In the genomic region with DNA sequence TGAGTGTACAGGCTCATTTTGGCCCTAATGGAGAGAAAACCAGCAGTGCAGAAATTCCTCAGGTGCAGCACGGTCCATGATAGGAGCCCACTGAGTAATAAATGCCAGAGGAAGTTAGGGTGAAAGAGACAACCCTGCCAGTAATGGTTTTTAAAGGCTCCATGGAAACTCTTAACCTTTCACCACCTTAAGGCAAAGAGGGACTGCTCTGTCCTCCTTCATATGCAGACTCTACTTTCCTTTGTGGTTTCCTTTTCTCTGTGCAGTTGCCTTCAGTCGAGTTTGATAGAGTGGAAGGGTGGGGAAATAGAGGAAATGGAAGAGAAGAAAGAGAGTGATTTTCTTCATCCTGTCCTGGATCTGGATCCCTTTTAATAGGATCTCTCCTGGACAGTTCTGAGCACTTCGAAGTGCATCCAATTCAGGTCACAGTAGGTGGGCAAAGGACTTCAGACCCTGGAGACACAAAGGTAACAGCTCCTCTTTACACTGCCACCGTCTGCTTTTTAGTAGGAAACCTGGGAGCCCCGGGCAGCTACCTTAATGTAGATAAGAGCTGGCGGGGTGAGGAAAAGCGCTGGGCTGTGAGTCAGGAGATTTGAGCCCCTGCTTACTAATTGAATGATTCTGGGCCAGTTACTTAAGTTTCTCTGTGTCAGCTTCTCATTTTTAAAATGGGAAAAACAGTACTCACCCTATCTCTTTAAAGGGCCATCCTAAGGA, we compare ENCODE assay signal across 22 cellular contexts.
DNase-seq lines count a peak whose midpoint lies in the region; ATAC-seq and TF ChIP-seq lines count a peak whose summit lies in the region.
"Had no signal": no experiment of that assay in that cellular context is flagged by ENCODE, and none has a peak within 500 bp of the region (broad histone marks: within the 10 kb centered on the region; RNA-seq: fewer than 3 reads in every experiment).

No MANE protein-coding gene starts in this region.

- H3K36me3 ChIP-seq in DND-41 (ENCODE audit: insufficient read depth, low read length) (no peaks in the 10 kb centered on the region), KOPT-K1 (ENCODE audit: insufficient read depth, low read length) (no peaks in the 10 kb centered on the region), neuronal stem cell (replicated peaks in 1 of 2; ENCODE audit: control insufficient read depth in 2 of 2, insufficient read depth in 2 of 2, low read length in 2 of 2) (no peaks in the 10 kb centered on the region)
- H3K36me3 ChIP-seq: heart left ventricle, SJSA1, vagina had no signal

- H3K4me3 ChIP-seq in DND-41 (ENCODE audit: low read depth in 1 of 2, low read length in 2 of 2) (peak overlapping the region in 1 of 2 experiments; percentile 24; a peak in 2 of 4 replicates), neuronal stem cell (ENCODE audit: low read length in 2 of 2) (no peak overlapping the region)
- H3K4me3 ChIP-seq: heart left ventricle, PC-9, SJSA1, vagina had no signal

- WGBS in neuronal stem cell (ENCODE audit: extremely low coverage in 2 of 2, insufficient read length in 2 of 2, insufficient replicate concordance in 1 of 2), 2 donors, result no CpG with 5 or more reads among the region's 7 CpGs

- peaks cover 10% of the 10 kb centered on the region for H3K4me1 Mint-ChIP-seq in activated T-helper 17 cell treated with anti-CD3 and anti-CD28 coated beads, Interleukin-2, amount 50 U/mL, for 72 hours

- H3K9me3 ChIP-seq in DND-41 (ENCODE audit: insufficient read depth, low read length, severe bottlenecking), result no peaks in the 10 kb centered on the region
- peaks cover 13% of the 10 kb centered on the region for H3K9me3 ChIP-seq in KOPT-K1 (ENCODE audit: insufficient read depth, low read length, poor library complexity, severe bottlenecking)
- no peaks in the 10 kb centered on the region for H3K9me3 ChIP-seq in neuronal stem cell (replicated peaks in 1 of 2; ENCODE audit: control insufficient read depth in 2 of 2, insufficient read depth in 1 of 2, low read depth in 1 of 2, low read length in 2 of 2)
- H3K9me3 ChIP-seq: SJSA1, vagina had no signal

- peak; percentile 95 for ATAC-seq in DND-41 (ENCODE audit: insufficient read depth, low read depth)
- ATAC-seq in activated T-helper 17 cell treated with anti-CD3 and anti-CD28 coated beads, Interleukin-2, amount 50 U/mL, for 72 hours (replicated peaks), result peak; percentile 94
- ATAC-seq: heart left ventricle; naive thymus-derived CD4-positive, alpha-beta T cell had no signal

- peak overlapping the region; percentile 61 for H3K4me3 Mint-ChIP-seq in activated T-helper 17 cell treated with anti-CD3 and anti-CD28 coated beads, Interleukin-2, amount 50 U/mL, for 72 hours

- no peak overlapping the region for H4K8ac ChIP-seq in neuronal stem cell (ENCODE audit: low read depth, low read length)

- no peaks in the 10 kb centered on the region for H3K79me1 ChIP-seq in neuronal stem cell (ENCODE audit: low read depth, low read length)

- H3K9me3 Mint-ChIP-seq in activated T-helper 17 cell treated with anti-CD3 and anti-CD28 coated beads, Interleukin-2, amount 50 U/mL, for 72 hours, result no peaks in the 10 kb centered on the region

- DNase-seq in DND-41 (peak; percentile 33), neuronal stem cell (ENCODE audit: low spot score) (no peak), NCI-H2107 (lab: John Stamatoyannopoulos, UW) (no peak), NCI-H1105 (lab: John Stamatoyannopoulos, UW) (no peak), 8988T (no peak)
- DNase-seq: activated CD4-positive, alpha-beta T cell treated with anti-CD3 and anti-CD28 coated beads for 1 hour; activated gamma-delta T cell; DMS153; effector memory CD4-positive, alpha-beta T cell; heart left ventricle; kidney; mammary epithelial cell; naive thymus-derived CD4-positive, alpha-beta T cell; NCI-H1105 treated with DMSO at 0.1 percent for 48 hours; NCI-H2171; PC-9; stimulated activated CD4-positive, alpha-beta T cell treated with anti-CD3 and anti-CD28 coated beads, Interleukin-1b, Interleukin-23, amount 100 ng/mL, for 48 hours had no signal

- H3K9ac ChIP-seq in DND-41 (ENCODE audit: low read depth, low read length), result peak overlapping the region; percentile 27
- H3K9ac ChIP-seq in neuronal stem cell (ENCODE audit: low read depth, low read length, poor library complexity), result no peak overlapping the region

- H3K14ac ChIP-seq in neuronal stem cell (ENCODE audit: low read length), result no peak overlapping the region

- no peak overlapping the region for H3K18ac ChIP-seq in neuronal stem cell (ENCODE audit: low read length)

- H3K27me3 Mint-ChIP-seq in activated T-helper 17 cell treated with anti-CD3 and anti-CD28 coated beads, Interleukin-2, amount 50 U/mL, for 72 hours, result no peaks in the 10 kb centered on the region

- peak overlapping the region; percentile 65 for H3K27ac Mint-ChIP-seq in activated T-helper 17 cell treated with anti-CD3 and anti-CD28 coated beads, Interleukin-2, amount 50 U/mL, for 72 hours
- H3K27ac Mint-ChIP-seq: IgD-negative memory B cell; naive thymus-derived CD4-positive, alpha-beta T cell had no signal

- H3K4me1 ChIP-seq in DND-41 (ENCODE audit: insufficient read depth, low read length) (peaks cover 42% of the 10 kb centered on the region), neuronal stem cell (ENCODE audit: control insufficient read depth in 2 of 2, insufficient read depth in 1 of 2, low read depth in 1 of 2, low read length in 2 of 2) (no peaks in the 10 kb centered on the region)
- H3K4me1 ChIP-seq: vagina had no signal

- no peak overlapping the region for H2BK120ac ChIP-seq in neuronal stem cell (ENCODE audit: low read depth, low read length)

- H2BK5ac ChIP-seq in neuronal stem cell (ENCODE audit: low read length), result no peak overlapping the region

- no peak overlapping the region for H2AK5ac ChIP-seq in neuronal stem cell (ENCODE audit: low read depth, low read length)

- no peak overlapping the region for H2BK12ac ChIP-seq in neuronal stem cell (ENCODE audit: low read length)

- no peaks in the 10 kb centered on the region for H3K79me2 ChIP-seq in DND-41 (ENCODE audit: insufficient read depth, low read length)

- peak overlapping the region; percentile 59 for H2AFZ ChIP-seq in DND-41 (ENCODE audit: low read depth, low read length)
- H2AFZ ChIP-seq in neuronal stem cell (ENCODE audit: low read length), result peak overlapping the region; percentile 1
- H2AFZ ChIP-seq: PC-9 had no signal

- no peak for TF ChIP-seq CTCF in DND-41 (IDR thresholded peaks at IDR 0.05; ENCODE audit: borderline replicate concordance, extremely low read depth, low read length, poor library complexity, severe bottlenecking)

- peak overlapping the region; percentile 58 for H3K4me2 ChIP-seq in DND-41 (ENCODE audit: insufficient read depth, low read length)
- H3K4me2 ChIP-seq in neuronal stem cell (ENCODE audit: insufficient read depth, low read length, poor library complexity, severe bottlenecking), result no peak overlapping the region
- H3K4me2 ChIP-seq: PC-9 had no signal

- H3K4ac ChIP-seq in neuronal stem cell (ENCODE audit: low read length), result no peak overlapping the region

- H3K23ac ChIP-seq in neuronal stem cell (ENCODE audit: low read depth, low read length, poor library complexity), result no peak overlapping the region

- H2BK15ac ChIP-seq in neuronal stem cell (ENCODE audit: low read length), result no peak overlapping the region

- H3K27me3 ChIP-seq in DND-41 (ENCODE audit: insufficient read depth, low read length, poor library complexity) (no peaks in the 10 kb centered on the region), neuronal stem cell (ENCODE audit: control insufficient read depth in 3 of 3, insufficient read depth in 3 of 3, low read depth in 1 of 3, low read length in 3 of 3) (no peaks in the 10 kb centered on the region)
- H3K27me3 ChIP-seq: heart left ventricle, SJSA1, vagina had no signal

- H3K27ac ChIP-seq in DND-41 (ENCODE audit: low read length) (peak overlapping the region; percentile 76), KOPT-K1 (ENCODE audit: low read depth, low read length, poor library complexity, severe bottlenecking) (peak overlapping the region; percentile 64), neuronal stem cell (replicated peaks; ENCODE audit: low read length) (no peak overlapping the region)
- H3K27ac ChIP-seq: heart left ventricle, PC-9, SJSA1, vagina had no signal

- no peaks in the 10 kb centered on the region for H3K36me3 Mint-ChIP-seq in activated T-helper 17 cell treated with anti-CD3 and anti-CD28 coated beads, Interleukin-2, amount 50 U/mL, for 72 hours (ENCODE audit: low read depth)
- H3K36me3 Mint-ChIP-seq: IgD-negative memory B cell had no signal

- H4K91ac ChIP-seq in neuronal stem cell (ENCODE audit: low read depth, low read length, poor library complexity), result no peak overlapping the region

- no peaks in the 10 kb centered on the region for H4K20me1 ChIP-seq in DND-41 (ENCODE audit: insufficient read depth, low read length)
